Comparison of ENCODE assay signal across 29 cellular contexts in the genomic region with DNA sequence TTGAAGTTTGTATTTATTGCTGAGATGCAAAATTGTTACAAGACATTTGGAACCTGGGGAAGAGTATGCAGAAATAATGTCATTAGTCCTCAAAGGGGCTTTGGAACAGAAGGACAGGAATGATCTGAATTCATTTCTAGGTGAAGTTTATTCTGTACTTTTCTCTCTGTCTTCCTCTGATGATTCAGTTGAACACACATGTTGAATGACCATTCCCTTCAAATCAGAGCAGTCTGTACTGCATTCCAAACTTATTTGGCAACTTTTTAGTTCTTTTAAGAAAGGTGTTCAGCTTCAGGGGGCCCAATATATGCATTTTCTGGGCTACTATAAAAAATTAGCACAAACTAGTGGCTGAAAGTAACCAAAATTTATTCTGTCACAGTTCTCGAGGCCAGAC.
"Had no signal": no experiment of that assay in that cellular context is flagged by ENCODE, and none has a peak within 500 bp of the region (broad histone marks: within the 10 kb centered on the region; RNA-seq: fewer than 3 reads in every experiment).

No MANE protein-coding gene starts in this region.

- H3K27ac ChIP-seq: adrenal gland, SJCRH30 had no signal

- H3K4me1 ChIP-seq: adrenal gland had no signal

- H3K27me3 ChIP-seq: adrenal gland, MG63, SJCRH30 had no signal

- H3K4me3 ChIP-seq: adrenal gland, MG63, SJCRH30 had no signal

- H3K9me3 ChIP-seq: adrenal gland, MG63, SJCRH30 had no signal

- DNase-seq: activated CD4-positive, alpha-beta T cell treated with anti-CD3 and anti-CD28 coated beads for 4 hours; activated CD8-positive, alpha-beta memory T cell treated with anti-CD3 and anti-CD28 coated beads, Interleukin-2, amount 50 U/mL, for 4 hours; activated CD8-positive, alpha-beta T cell treated with anti-CD3 and anti-CD28 coated beads for 36 hours; activated gamma-delta T cell treated with Interleukin-2 at 50 U/mL for 16 hours; activated naive CD4-positive, alpha-beta T cell treated with anti-CD3 and anti-CD28 coated beads, Interleukin-2, amount 10 ng/mL, durations not matched to agents 7 days and 5 days; activated naive CD8-positive, alpha-beta T cell treated with anti-CD3 and anti-CD28 coated beads for 36 hours; activated T-cell treated with anti-CD3 and anti-CD28 coated beads, Interleukin-2, amount 50 U/mL, for 72 hours; adrenal gland; anterior cingulate cortex; central memory CD4-positive, alpha-beta T cell; Kasumi-1; KBM-7; MG63; MV-4-11; NCI-H1092 treated with DMSO at 0.1 percent for 48 hours; NCI-H1417 treated with DMSO at 0.1 percent for 48 hours; NCI-H1694; NCI-H2029; NCI-H2107; NCI-H345; NCI-H510A; NCI-H526 treated with DMSO at 0.1 percent for 48 hours; Right ventricle myocardium superior; RPMI8226; SJCRH30; T-cell; T-helper 2 cell; T1000 had no signal

- ATAC-seq: activated CD8-positive, alpha-beta T cell treated with anti-CD3 and anti-CD28 coated beads for 36 hours; activated T-cell treated with anti-CD3 and anti-CD28 coated beads, Interleukin-2, amount 50 U/mL, for 72 hours; Panc1; T-cell had no signal

- H3K36me3 ChIP-seq: adrenal gland, MG63, SJCRH30 had no signal
